ENCODE assay signal across 8 cellular contexts in the genomic region with DNA sequence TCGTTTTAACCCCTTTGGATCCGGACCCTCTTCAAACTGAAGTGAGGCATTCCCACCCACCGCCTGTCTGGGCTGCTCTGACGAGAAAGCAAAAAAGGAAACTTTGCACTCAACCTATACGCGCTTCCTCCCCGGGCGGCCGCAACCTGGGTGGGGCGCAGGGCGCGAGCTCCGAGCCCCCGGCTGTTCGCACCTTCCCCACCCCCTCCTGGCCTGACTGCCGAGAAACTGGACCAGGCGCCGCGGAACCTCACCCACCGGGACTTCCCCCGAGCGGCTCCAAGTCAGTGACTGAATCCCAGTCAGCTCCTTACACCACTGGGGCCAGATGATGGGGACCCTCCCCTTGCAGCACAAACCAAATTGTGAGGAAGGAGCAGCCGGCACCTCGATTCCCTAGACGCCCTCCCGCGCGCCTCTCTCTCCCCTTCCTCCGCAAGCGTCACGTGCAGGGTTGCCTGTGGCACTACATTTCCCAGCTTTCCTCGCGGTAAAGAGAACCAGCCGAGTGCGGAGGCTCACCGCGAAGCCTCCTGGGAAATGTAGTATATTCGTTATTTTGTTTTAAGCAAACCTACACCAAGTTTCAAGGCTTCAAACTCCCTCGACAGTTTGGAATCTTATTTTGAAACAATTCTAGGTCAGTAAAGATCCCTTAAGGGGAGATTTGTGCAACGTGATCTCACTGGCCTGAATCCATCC. TPM values are rescaled to one million over a fixed set of nuclear protein-coding genes. Genes with fewer than 3 reads are reported as not detected.
DNase-seq lines count a peak whose midpoint lies in the region; ATAC-seq, FAIRE-seq and TF ChIP-seq lines count a peak whose summit lies in the region.

A gene with protein sequence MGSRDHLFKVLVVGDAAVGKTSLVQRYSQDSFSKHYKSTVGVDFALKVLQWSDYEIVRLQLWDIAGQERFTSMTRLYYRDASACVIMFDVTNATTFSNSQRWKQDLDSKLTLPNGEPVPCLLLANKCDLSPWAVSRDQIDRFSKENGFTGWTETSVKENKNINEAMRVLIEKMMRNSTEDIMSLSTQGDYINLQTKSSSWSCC (minus strand): TSS at position 468 of the 702 bp plus-strand sequence. CDS start 526 bp downstream, outside the sequence.

- WGBS in hepatocyte (ENCODE audit: low lambda C conversion rate, missing lambda C conversion rate) = under 1% methylated on average over 30 of the region's 40 CpGs

- H3K9me3 Mint-ChIP-seq in astrocyte (ENCODE audit: unreplicated experiment) = no peaks in the 10 kb centered on the region

- H4K20me1 ChIP-seq in astrocyte (ENCODE audit: insufficient read depth, low read length) (no peaks in the 10 kb centered on the region), hepatocyte (ENCODE audit: insufficient read depth, poor library complexity, severe bottlenecking) (no peaks in the 10 kb centered on the region)

- TF ChIP-seq CTCF in astrocyte (IDR thresholded peaks at IDR 0.05; ENCODE audit: insufficient read depth, low read depth, low read length) (no peak), hepatocyte (IDR thresholded peaks at IDR 0.05; ENCODE audit: poor library complexity) (no peak)

- H3K4me2 ChIP-seq in astrocyte (ENCODE audit: low read length) (peak within 1 kb of the TSS; percentile 97), hepatocyte (peak within 1 kb of the TSS; percentile 93)

- H3K4me3 ChIP-seq in astrocyte (ENCODE audit: insufficient read depth, low read depth, low read length) (peak within 1 kb of the TSS; percentile 80), hepatocyte (peak within 1 kb of the TSS; percentile 72)

- ATAC-seq in GM18499 (IDR thresholded peaks at IDR 0.05; ENCODE audit: insufficient read depth, unreplicated experiment) (peak; percentile 59), HG02938 (IDR thresholded peaks at IDR 0.05; ENCODE audit: unreplicated experiment) (peak; percentile 67)

- peaks cover 6% of the 10 kb centered on the region for H3K27me3 ChIP-seq in astrocyte (ENCODE audit: insufficient read depth, low read length)
- no peaks in the 10 kb centered on the region for H3K27me3 ChIP-seq in hepatocyte

- no peaks in the 10 kb centered on the region for H3K9me2 ChIP-seq in hepatocyte (replicated peaks; ENCODE audit: insufficient read depth)

- peak; percentile 78 to 83 for DNase-seq in NCI-H187 (lab: John Stamatoyannopoulos, UW)
- peak; percentile 79 for DNase-seq in T-helper 9 cell
- peak; percentile 61 for DNase-seq in astrocyte (ENCODE audit: low read depth)
- DNase-seq in hepatocyte (ENCODE audit: low spot score) = peak; percentile 89
- DNase-seq in retina = peak; percentile 87
- no peak for DNase-seq in 8988T

- H3K9ac ChIP-seq in astrocyte (ENCODE audit: low read length) = peak within 1 kb of the TSS; percentile 81

- H3K27ac Mint-ChIP-seq in astrocyte (ENCODE audit: unreplicated experiment) = peak within 1 kb of the TSS; percentile 66

- H3K4me1 ChIP-seq in astrocyte (ENCODE audit: insufficient read depth, low read length) (peaks cover 4% of the 10 kb centered on the region), hepatocyte (ENCODE audit: insufficient read depth) (no peaks in the 10 kb centered on the region)

- H3K4me1 Mint-ChIP-seq in astrocyte (ENCODE audit: low read depth, unreplicated experiment) = peaks cover 2% of the 10 kb centered on the region

- no peaks in the 10 kb centered on the region for H3K9me3 ChIP-seq in astrocyte (ENCODE audit: insufficient read depth, low read depth, low read length)
- H3K9me3 ChIP-seq in hepatocyte (ENCODE audit: low read depth) = no peaks in the 10 kb centered on the region

- no peak for FAIRE-seq in astrocyte (lab: Jason Lieb, UNC)

- peak within 1 kb of the TSS; percentile 98 for H2AFZ ChIP-seq in astrocyte (ENCODE audit: low read depth, low read length)
- peak within 1 kb of the TSS; percentile 67 for H2AFZ ChIP-seq in hepatocyte

- H3K4me3 Mint-ChIP-seq in astrocyte (ENCODE audit: unreplicated experiment) = peak within 1 kb of the TSS; percentile 97

- H3K79me2 ChIP-seq in astrocyte (ENCODE audit: insufficient read depth, low read length) = no peaks in the 10 kb centered on the region
- H3K79me2 ChIP-seq in hepatocyte = peaks cover 9% of the 10 kb centered on the region

- H3K27ac ChIP-seq in astrocyte (ENCODE audit: low read depth, low read length) = no peak within 1 kb of the TSS
- H3K27ac ChIP-seq in hepatocyte = peak within 1 kb of the TSS; percentile 44

- H3K27me3 Mint-ChIP-seq in astrocyte (ENCODE audit: low read depth, unreplicated experiment) = peaks cover 3% of the 10 kb centered on the region

- H3K36me3 Mint-ChIP-seq in astrocyte (ENCODE audit: low read depth, unreplicated experiment) = no peaks in the 10 kb centered on the region

- H3K36me3 ChIP-seq in astrocyte (ENCODE audit: insufficient read depth, low read length) (no peaks in the 10 kb centered on the region), hepatocyte (replicated peaks; ENCODE audit: insufficient read depth, low read depth) (no peaks in the 10 kb centered on the region)

RNA-seq across cellular contexts. Expression of the gene that starts here (rescaled TPM):
- total RNA-seq in astrocyte (11.0 and 13.3 TPM in 2 replicates), hepatocyte (45.4 and 47.5 TPM in 2 replicates)
- 33.3 and 33.8 TPM in 2 replicates for polyA plus RNA-seq in hepatocyte
